Comparison of ENCODE assay signal across 14 cellular contexts in genomic region chr9:68978054-68978453, GRCh38. TPM values are rescaled to one million over a fixed set of nuclear protein-coding genes. Genes with fewer than 3 reads are reported as not detected.
A peak's percentile ranks its signal among the peaks of the same experiment; 100 is the strongest.
DNase-seq lines count a peak whose midpoint lies in the region; ATAC-seq, FAIRE-seq and TF ChIP-seq lines count a peak whose summit lies in the region.
"Had no signal": no experiment of that assay in that cellular context is flagged by ENCODE, and none has a peak within 500 bp of the region (broad histone marks: within the 10 kb centered on the region; RNA-seq: fewer than 3 reads in every experiment).

No MANE protein-coding gene starts in this region.

- H3K4me3 Mint-ChIP-seq in memory B cell (peak overlapping the region; percentile 28), chondrocyte (ENCODE audit: unreplicated experiment) (no peak overlapping the region)
- H3K4me3 Mint-ChIP-seq: natural killer cell had no signal

- peak; percentile 74 for FAIRE-seq in GM12891 (lab: Jason Lieb, UNC)

- no peak overlapping the region for H3K4me2 ChIP-seq in PC-9

- ATAC-seq in HG03342 (IDR thresholded peaks at IDR 0.05; ENCODE audit: unreplicated experiment) (peak; percentile 31), memory B cell (ENCODE audit: low read depth) (peak; percentile 86), HG03097 (IDR thresholded peaks at IDR 0.05; ENCODE audit: low FRiP score, unreplicated experiment) (no peak), GM21529 (IDR thresholded peaks at IDR 0.05; ENCODE audit: unreplicated experiment) (no peak)

- H3K4me1 Mint-ChIP-seq in memory B cell, result peaks cover 32% of the 10 kb centered on the region
- no peaks in the 10 kb centered on the region for H3K4me1 Mint-ChIP-seq in chondrocyte (ENCODE audit: low read depth)

- TF ChIP-seq CTCF in PC-9 (conservative IDR thresholded peaks at IDR 0.05), result no peak
- no peak for TF ChIP-seq CTCF in chondrocyte (IDR thresholded peaks at IDR 0.05)

- POLR2A ChIA-PET in PC-9 (lab: Charles Lee; ENCODE audit: unreplicated experiment), result no interaction called here

- TF ChIP-seq POLR2A in GM12891 (IDR thresholded peaks at IDR 0.05; ENCODE audit: low read depth, low read length), result no peak

- BruUV-seq in PC-9 (replicated peaks; lab: Mats Ljungman, UMichigan), result no TSS peak

- no peak overlapping the region for H3K27ac Mint-ChIP-seq in memory B cell
- no peak overlapping the region for H3K27ac Mint-ChIP-seq in chondrocyte (ENCODE audit: unreplicated experiment)
- H3K27ac Mint-ChIP-seq: natural killer cell had no signal

- no peaks in the 10 kb centered on the region for H4K20me1 ChIP-seq in PC-9 (ENCODE audit: insufficient read depth)

- H3K27me3 ChIP-seq in PC-9 (ENCODE audit: insufficient read depth, low read depth), result peaks cover 18% of the 10 kb centered on the region; the same call in 1 of the 2 replicates

- H2AFZ ChIP-seq in PC-9, result no peak overlapping the region

- H3K36me3 ChIP-seq in PC-9 (ENCODE audit: low read depth), result no peaks in the 10 kb centered on the region

- H3K9me3 Mint-ChIP-seq in memory B cell (no peaks in the 10 kb centered on the region), chondrocyte (ENCODE audit: low read depth) (no peaks in the 10 kb centered on the region)
- H3K9me3 Mint-ChIP-seq: natural killer cell had no signal

- H3K36me3 Mint-ChIP-seq in memory B cell (peaks cover 3% of the 10 kb centered on the region), chondrocyte (ENCODE audit: low read depth) (no peaks in the 10 kb centered on the region)
- H3K36me3 Mint-ChIP-seq: natural killer cell had no signal

- H3F3A ChIP-seq in PC-9 (ENCODE audit: insufficient read depth, low read depth), result no peaks in the 10 kb centered on the region

- no peaks in the 10 kb centered on the region for H3K79me2 ChIP-seq in PC-9 (ENCODE audit: low read depth)

- H3K27ac ChIP-seq in PC-9, result no peak overlapping the region

- H3K9me3 ChIP-seq in PC-9 (ENCODE audit: insufficient read depth, low read depth), result no peaks in the 10 kb centered on the region

- intact Hi-C loops in PC-9 (cut with micrococcal nuclease; ENCODE audit: unreplicated experiment), result no loop called here

- no peaks in the 10 kb centered on the region for H3K27me3 Mint-ChIP-seq in memory B cell
- peaks cover 19% of the 10 kb centered on the region for H3K27me3 Mint-ChIP-seq in chondrocyte (ENCODE audit: low read depth)

- CTCF ChIA-PET in PC-9 (lab: Charles Lee), result no interaction called here

- no peaks in the 10 kb centered on the region for H3K9me2 ChIP-seq in PC-9 (ENCODE audit: insufficient read depth)

- H3K4me1 ChIP-seq in PC-9 (replicated peaks; ENCODE audit: insufficient read depth), result no peaks in the 10 kb centered on the region

- H3K4me3 ChIP-seq in PC-9, result no peak overlapping the region

- no peak for DNase-seq in GM12891 (ENCODE audit: insufficient read length, low spot score)
- peak; percentile 70 for DNase-seq in SIG-M5 treated with dmso at 0.1 percent for 504 hours (lab: John Stamatoyannopoulos, UW; ENCODE audit: unreplicated experiment)
- peak in 1 of 2 donors; percentile 14 for DNase-seq in memory B cell (ENCODE audit: low spot score in 2 of 2)
- DNase-seq in PC-9, result no peak
- DNase-seq in chondrocyte (ENCODE audit: low spot score), result no peak
- DNase-seq: activated CD8-positive, alpha-beta memory T cell treated with anti-CD3 and anti-CD28 coated beads for 24 hours; H7; natural killer cell; NCI-H1417; NCI-H226; substantia nigra had no signal

TF ChIP-seq in GM12891, 5 proteins besides CTCF, POLR2A, EP300 and RAD21:
- TF ChIP-seq POU2F2 (IDR thresholded peaks at IDR 0.05; ENCODE audit: low read depth, low read length), result no peak
- TF ChIP-seq PAX5 (IDR thresholded peaks at IDR 0.05; ENCODE audit: insufficient read depth, low read length, severe bottlenecking), result no peak
- no peak for TF ChIP-seq TAF1 (IDR thresholded peaks at IDR 0.05; ENCODE audit: low read depth, low read length)
- no peak for TF ChIP-seq POLR2AphosphoS5 (IDR thresholded peaks at IDR 0.05; ENCODE audit: low read depth, low read length)
- peak; percentile 88 for TF ChIP-seq SPI1 (IDR thresholded peaks at IDR 0.05; ENCODE audit: low read depth, low read length)

RNA-seq across cellular contexts. Expression of gene PRKACG, which starts 35.9 kb away (rescaled TPM):
- polyA plus RNA-seq in GM12891 (2012; ENCODE audit: low read depth, missing spikeins), result not detected
- total RNA-seq in PC-9 (2021) (not detected in 2 replicates), chondrocyte (not detected in 3 replicates)
- total RNA-seq: H7, natural killer cell had no signal

RNA-seq across cellular contexts. Expression of gene FXN, which starts 57.5 kb away (rescaled TPM):
- polyA plus RNA-seq in GM12891 (2012; ENCODE audit: low read depth, missing spikeins), result 12.8 TPM
- total RNA-seq in PC-9 (2021) (12.0 and 19.5 TPM in 2 replicates), chondrocyte (9.6 to 10.5 TPM (median 9.9 TPM) in 3 replicates)

Comparison
In these comparisons a context has a peak if more than half of its experiments do, and no peak if none do; other contexts are left out.
1. ATAC-seq: peak in HG03342 (single experiment) and memory B cell (single experiment); none in HG03097 (single experiment) and GM21529 (single experiment).